8 cellular contexts compared by ENCODE assay signal in genomic region chr1:64268653-64269557, GRCh38.
DNase-seq lines count a peak whose midpoint lies in the region; ATAC-seq, FAIRE-seq and TF ChIP-seq lines count a peak whose summit lies in the region.

No MANE protein-coding gene starts in this region.

- intact Hi-C loops in GM12878 (cut with micrococcal nuclease; ENCODE audit: unreplicated experiment), result loop anchor here (1.0 to 5.0 kb wide), 4 partner anchors 406 to 808 kb away; no protein-coding TSS in a partner anchor

- H3K4me3 ChIP-seq in HAP-1 (no peak overlapping the region), GM12878 (no peak overlapping the region)

- H3K79me2 ChIP-seq in GM12878 (ENCODE audit: control insufficient read depth, insufficient read depth, low read length), result no peaks in the 10 kb centered on the region

- ATAC-seq in GM12878 (peak; percentile 81), HG03108 (IDR thresholded peaks at IDR 0.05; ENCODE audit: unreplicated experiment) (no peak)

- no peaks in the 10 kb centered on the region for H3K9me3 ChIP-seq in HAP-1
- H3K9me3 ChIP-seq in GM12878 (replicated peaks; ENCODE audit: control insufficient read depth, insufficient read depth, low read length), result no peaks in the 10 kb centered on the region

- no peaks in the 10 kb centered on the region for H3K36me3 ChIP-seq in HAP-1 (replicated peaks)
- H3K36me3 ChIP-seq in GM12878 (ENCODE audit: control insufficient read depth in 2 of 2, insufficient read depth in 2 of 2, low read length in 1 of 2), result no peaks in the 10 kb centered on the region

- H3K4me2 ChIP-seq in GM12878 (ENCODE audit: control insufficient read depth, insufficient read depth), result no peak overlapping the region

- POLR2A ChIA-PET in GM12878 (lab: Charles Lee), result interaction anchor here (0.7 kb wide), 1 partner anchor 408 kb away, joined by 3 read pairs; no protein-coding TSS in a partner anchor

- H3K27me3 Mint-ChIP-seq in T-helper 2 cell treated with Interferon-gamma antibody and Interleukin-4, amounts not matched to agents 5 μg/mL and 100 μg/mL, for 36 hours (ENCODE audit: low read depth), result peaks cover 4% of the 10 kb centered on the region

- H3K4me3 Mint-ChIP-seq in T-helper 2 cell treated with Interferon-gamma antibody and Interleukin-4, amounts not matched to agents 5 μg/mL and 100 μg/mL, for 36 hours, result no peak overlapping the region

- no peak overlapping the region for H2AFZ ChIP-seq in GM12878 (ENCODE audit: control insufficient read depth, low read depth, low read length)

- peaks cover 22% of the 10 kb centered on the region for H3K27me3 ChIP-seq in HAP-1 (ENCODE audit: low read depth)
- no peaks in the 10 kb centered on the region for H3K27me3 ChIP-seq in GM12878 (replicated peaks in 1 of 2; ENCODE audit: control insufficient read depth in 2 of 2, insufficient read depth in 2 of 2, low read length in 1 of 2)

- no peak overlapping the region for H3K27ac ChIP-seq in GM12878 (ENCODE audit: control insufficient read depth, insufficient read depth)

- H3K4me1 ChIP-seq in HAP-1 (no peaks in the 10 kb centered on the region), GM12878 (ENCODE audit: control insufficient read depth, insufficient read depth, low read length) (no peaks in the 10 kb centered on the region)

- in situ Hi-C loops in HAP-1 (cut with MboI; ENCODE audit: low sequenced_read_pairs) (loop anchor here (10.0 kb wide), 2 partner anchors 406 to 556 kb away; no protein-coding TSS in a partner anchor), GM12878 (cut with MboI) (loop anchor here (5.0 to 25.0 kb wide), 3 partner anchors 403 to 768 kb away; no protein-coding TSS in a partner anchor)

- RAD21 ChIA-PET in GM12878 (lab: Charles Lee; ENCODE audit: unreplicated experiment), result interaction anchor here (1.0 to 1.8 kb wide), 6 partner anchors 36 to 806 kb away, joined by 3 to 10 read pairs (median 4); no protein-coding TSS in a partner anchor

- H3K36me3 Mint-ChIP-seq in T-helper 2 cell treated with Interferon-gamma antibody and Interleukin-4, amounts not matched to agents 5 μg/mL and 100 μg/mL, for 36 hours (ENCODE audit: low read depth), result no peaks in the 10 kb centered on the region

- TF ChIP-seq EP300 in GM12878 (IDR thresholded peaks at IDR 0.05; ENCODE audit: borderline replicate concordance in 1 of 2, control insufficient read depth in 1 of 2, low read depth in 2 of 2, low read length in 2 of 2), result no peak

- H4K20me1 ChIP-seq in GM12878 (ENCODE audit: control insufficient read depth, insufficient read depth), result no peaks in the 10 kb centered on the region

- H3K4me1 Mint-ChIP-seq in T-helper 2 cell treated with Interferon-gamma antibody and Interleukin-4, amounts not matched to agents 5 μg/mL and 100 μg/mL, for 36 hours (ENCODE audit: low read depth), result no peaks in the 10 kb centered on the region

- BruUV-seq in GM12878 (replicated peaks; lab: Mats Ljungman, UMichigan), result no TSS peak

- no peak overlapping the region for H3K27ac Mint-ChIP-seq in T-helper 2 cell treated with Interferon-gamma antibody and Interleukin-4, amounts not matched to agents 5 μg/mL and 100 μg/mL, for 36 hours

- CTCF ChIA-PET in GM12878 (lab: Yijun Ruan, JAX), result interaction anchor here (0.5 to 4.6 kb wide), 13 partner anchors 18 to 940 kb away, joined by 3 to 31 read pairs (median 3); no protein-coding TSS in a partner anchor

- 41% methylated on average over 23 of the region's 23 CpGs for WGBS in GM12878 (ENCODE audit: insufficient coverage, insufficient replicate concordance, low lambda C conversion rate, missing lambda C conversion rate)

- H3K9me3 Mint-ChIP-seq in T-helper 2 cell treated with Interferon-gamma antibody and Interleukin-4, amounts not matched to agents 5 μg/mL and 100 μg/mL, for 36 hours, result no peaks in the 10 kb centered on the region

- SMC1A ChIA-PET in GM12878 (lab: Charles Lee; ENCODE audit: uncharacterized antibody, unreplicated experiment), result interaction anchor here (1.0 to 1.6 kb wide), 2 partner anchors 406 to 554 kb away, joined by 3 to 6 read pairs; no protein-coding TSS in a partner anchor

- no peak for TF ChIP-seq POLR2A in GM12878 (IDR thresholded peaks at IDR 0.05; ENCODE audit: low read depth, low read length)

- peak; percentile 81 for DNase-seq in DMS114 treated with DMSO at 0.1 percent for 48 hours (lab: John Stamatoyannopoulos, UW; ENCODE audit: unreplicated experiment)
- peak; percentile 66 to 84 for DNase-seq in HAP-1 (ENCODE audit: low spot score in 2 of 2)
- DNase-seq in NCI-H1694 (lab: John Stamatoyannopoulos, UW), result peak; percentile 54
- DNase-seq in T-helper 2 cell treated with Interferon-gamma antibody and Interleukin-4, amounts not matched to agents 5 μg/mL and 100 μg/mL, for 36 hours (ENCODE audit: low spot score), result peak; percentile 23
- peak; percentile 8 for DNase-seq in GM12878 (ENCODE audit: low read depth, low spot score)
- peak; percentile 72 for DNase-seq in iPS-NIHi11 (ENCODE audit: low spot score)
- peak; percentile 78 for DNase-seq in stimulated activated CD4-positive, alpha-beta T cell treated with anti-CD3 and anti-CD28 coated beads, Interleukin-15, amount 100 ng/mL, for 24 hours

- peak; percentile 60 to 77 (median 61) for TF ChIP-seq CTCF in GM12878 (IDR thresholded peaks at IDR 0.05 in 2 of 3, conservative IDR thresholded peaks at IDR 0.05 in 1 of 3; ENCODE audit: control insufficient read depth in 2 of 3, extremely low read depth in 1 of 3, insufficient read depth in 1 of 3, low read depth in 3 of 3, low read length in 3 of 3)

- FAIRE-seq in GM12878 (lab: Jason Lieb, UNC), result peak; percentile 52

- peak; percentile 91 for TF ChIP-seq RAD21 in GM12878 (IDR thresholded peaks at IDR 0.05; ENCODE audit: insufficient read depth, low read depth, low read length)

- no peak overlapping the region for H3K9ac ChIP-seq in GM12878 (ENCODE audit: control insufficient read depth, insufficient read depth, low read length)

TF ChIP-seq in GM12878, 131 proteins besides CTCF, POLR2A, EP300 and RAD21:
- TF ChIP-seq BACH1 (IDR thresholded peaks at IDR 0.05; ENCODE audit: borderline replicate concordance), result no peak
- 0 out of 2 replicates have a peak, but pooled peaks have one; percentile 33 for TF ChIP-seq ATF7 (IDR thresholded peaks at IDR 0.05; ENCODE audit: low read depth)
- TF ChIP-seq SMC3 (IDR thresholded peaks at IDR 0.05; ENCODE audit: borderline replicate concordance, low read length), result peak; percentile 75; the same call in 1 of the 2 replicates

Comparison
In these comparisons a context has a peak if more than half of its experiments do, and no peak if none do; other contexts are left out.
1. DNase-seq: peak in every context shown above with its lines; median percentile 81 in DMS114 treated with DMSO at 0.1 percent for 48 hours; 78 in stimulated activated CD4-positive, alpha-beta T cell treated with anti-CD3 and anti-CD28 coated beads, Interleukin-15, amount 100 ng/mL, for 24 hours; 75 in HAP-1; 72 in iPS-NIHi11; 54 in NCI-H1694; 23 in T-helper 2 cell treated with Interferon-gamma antibody and Interleukin-4, amounts not matched to agents 5 μg/mL and 100 μg/mL, for 36 hours; 8 in GM12878.